Comparison of ENCODE assay signal across 1 cellular context in genomic region chr1:160098852-160099647, GRCh38.
TF ChIP-seq lines count a peak whose summit lies in the region.

No MANE protein-coding gene starts in this region.

TF ChIP-seq in HepG2, 621 proteins besides CTCF, POLR2A, EP300 and RAD21 (continued from another document and continues in another):
- TF ChIP-seq PHB2 (IDR thresholded peaks at IDR 0.05; ENCODE audit: partially characterized antibody) (no peak), DRAP1 (CRISPR knock-in tag; IDR thresholded peaks at IDR 0.05) (0 out of 2 replicates have a peak, but pooled peaks have one; percentile 33), STAT5B (CRISPR knock-in tag; IDR thresholded peaks at IDR 0.05) (no peak), ZNF784 (CRISPR knock-in tag; IDR thresholded peaks at IDR 0.05; ENCODE audit: borderline replicate concordance) (no peak), ZNF670 (CRISPR knock-in tag; IDR thresholded peaks at IDR 0.05; ENCODE audit: borderline replicate concordance) (no peak), TEF (CRISPR knock-in tag; IDR thresholded peaks at IDR 0.05) (no peak), ZNF772 (CRISPR knock-in tag; IDR thresholded peaks at IDR 0.05) (0 out of 2 replicates have a peak, but pooled peaks have one; percentile 19), SNAPC2 (CRISPR knock-in tag; IDR thresholded peaks at IDR 0.05) (no peak), PTBP1 (IDR thresholded peaks at IDR 0.05; ENCODE audit: low read depth, low read length, poor library complexity, severe bottlenecking) (no peak), ZNF766 (CRISPR knock-in tag; IDR thresholded peaks at IDR 0.05; ENCODE audit: borderline replicate concordance) (no peak), ZNF878 (CRISPR knock-in tag; IDR thresholded peaks at IDR 0.05) (no peak), ZNF788 (CRISPR knock-in tag; IDR thresholded peaks at IDR 0.05; ENCODE audit: borderline replicate concordance) (no peak), MAFF (IDR thresholded peaks at IDR 0.05; ENCODE audit: low read depth, low read length) (no peak), HNRNPH1 (optimal IDR thresholded peaks at IDR 0.05; ENCODE audit: low read depth, low read length) (no peak), ZBTB26 (CRISPR knock-in tag; IDR thresholded peaks at IDR 0.05; ENCODE audit: borderline replicate concordance) (no peak), EED (CRISPR knock-in tag; IDR thresholded peaks at IDR 0.05) (no peak), SALL1 (CRISPR knock-in tag; IDR thresholded peaks at IDR 0.05) (peak; percentile 54), TP53 (CRISPR knock-in tag; conservative IDR thresholded peaks at IDR 0.05) (no peak), SMARCE1 (IDR thresholded peaks at IDR 0.05; ENCODE audit: borderline replicate concordance) (no peak), ZNF20 (CRISPR knock-in tag; IDR thresholded peaks at IDR 0.05) (no peak), ZBTB7B (CRISPR knock-in tag; IDR thresholded peaks at IDR 0.05) (peak; percentile 60; the same call in 1 of the 2 replicates), FOXK1 (CRISPR knock-in tag; IDR thresholded peaks at IDR 0.05; ENCODE audit: borderline replicate concordance, low read depth) (no peak), ZNF451 (CRISPR knock-in tag; IDR thresholded peaks at IDR 0.05) (no peak), KMT2A (CRISPR knock-in tag; IDR thresholded peaks at IDR 0.05) (no peak), ZNF33B (CRISPR knock-in tag; IDR thresholded peaks at IDR 0.05) (no peak), HDAC1 (CRISPR knock-in tag; IDR thresholded peaks at IDR 0.05) (no peak), ZNF230 (CRISPR knock-in tag; IDR thresholded peaks at IDR 0.05) (no peak), SAFB2 (CRISPR knock-in tag; IDR thresholded peaks at IDR 0.05; ENCODE audit: borderline replicate concordance, low read depth) (no peak), MEIS2 (CRISPR knock-in tag; IDR thresholded peaks at IDR 0.05) (no peak), DMAP1 (CRISPR knock-in tag; IDR thresholded peaks at IDR 0.05) (no peak), BCLAF1 (IDR thresholded peaks at IDR 0.05) (no peak), ARNT (IDR thresholded peaks at IDR 0.05) (no peak), ELF4 (CRISPR knock-in tag; IDR thresholded peaks at IDR 0.05; ENCODE audit: borderline replicate concordance) (no peak), NR2C2 (CRISPR knock-in tag; IDR thresholded peaks at IDR 0.05; ENCODE audit: borderline replicate concordance) (no peak), KLF13 (CRISPR knock-in tag; IDR thresholded peaks at IDR 0.05) (no peak), MIER2 (CRISPR knock-in tag; IDR thresholded peaks at IDR 0.05) (no peak), ATF6 (CRISPR knock-in tag; conservative IDR thresholded peaks at IDR 0.05) (no peak), ASH2L (IDR thresholded peaks at IDR 0.05; ENCODE audit: insufficient read length, low read depth, low read length) (no peak), ZBTB14 (CRISPR knock-in tag; IDR thresholded peaks at IDR 0.05) (no peak), ZBTB43 (CRISPR knock-in tag; conservative IDR thresholded peaks at IDR 0.05) (no peak), ZNF383 (CRISPR knock-in tag; IDR thresholded peaks at IDR 0.05; ENCODE audit: borderline replicate concordance) (no peak), NFRKB (IDR thresholded peaks at IDR 0.05) (no peak), ZNF652 (CRISPR knock-in tag; IDR thresholded peaks at IDR 0.05; ENCODE audit: borderline replicate concordance, low read depth) (no peak), KLF16 (CRISPR knock-in tag; IDR thresholded peaks at IDR 0.05) (no peak), GPN1 (CRISPR knock-in tag; IDR thresholded peaks at IDR 0.05; ENCODE audit: borderline replicate concordance) (no peak), ZHX2 (IDR thresholded peaks at IDR 0.05; ENCODE audit: low read depth) (no peak), ZHX2 (CRISPR knock-in tag; IDR thresholded peaks at IDR 0.05; ENCODE audit: borderline replicate concordance) (no peak), FLYWCH1 (CRISPR knock-in tag; IDR thresholded peaks at IDR 0.05) (no peak), YEATS4 (CRISPR knock-in tag; IDR thresholded peaks at IDR 0.05; ENCODE audit: borderline replicate concordance) (no peak), ZNF256 (CRISPR knock-in tag; conservative IDR thresholded peaks at IDR 0.05) (no peak), ZNF10 (CRISPR knock-in tag; IDR thresholded peaks at IDR 0.05; ENCODE audit: borderline replicate concordance, low read depth) (no peak), ZNF124 (CRISPR knock-in tag; IDR thresholded peaks at IDR 0.05) (no peak), NCOA1 (CRISPR knock-in tag; IDR thresholded peaks at IDR 0.05) (no peak), ZNF44 (CRISPR knock-in tag; IDR thresholded peaks at IDR 0.05) (no peak), TBX3 (IDR thresholded peaks at IDR 0.05; ENCODE audit: borderline replicate concordance) (no peak), HMG20B (CRISPR knock-in tag; conservative IDR thresholded peaks at IDR 0.05) (no peak), PITX1 (CRISPR knock-in tag; IDR thresholded peaks at IDR 0.05) (peak; percentile 47; the same call in 1 of the 2 replicates), PLRG1 (conservative IDR thresholded peaks at IDR 0.05) (no peak), KDM5B (CRISPR knock-in tag; IDR thresholded peaks at IDR 0.05; ENCODE audit: borderline replicate concordance) (no peak)
